8 cellular contexts compared by ENCODE assay signal in genomic region chr2:87237549-87238336, GRCh38.
DNase-seq lines count a peak whose midpoint lies in the region; ATAC-seq, FAIRE-seq and TF ChIP-seq lines count a peak whose summit lies in the region.
"Not testable (repeated sequence)": the region's sequence is repeated elsewhere in the genome, so short reads cannot be mapped to it uniquely, and the experiment has no call there.

No MANE protein-coding gene starts in this region.

- peak overlapping the region; percentile 56 for H3K4me2 ChIP-seq in PC-9

- H3K9me3 ChIP-seq in PC-9 (ENCODE audit: insufficient read depth, low read depth); endodermal cell (ENCODE audit: control insufficient read depth, low read length): not testable (repeated sequence)

- peak; percentile 52 for DNase-seq in ELR (ENCODE audit: low read depth)
- peak; percentile 72 to 76 for DNase-seq in PC-9
- peak; percentile 50 to 61 for DNase-seq in activated CD4-positive, alpha-beta T cell treated with anti-CD3 and anti-CD28 coated beads, Interleukin-2, amount 50 U/mL, for 48 hours
- DNase-seq in endodermal cell, result peak; percentile 23
- DNase-seq in nephron progenitor cell, result peak; percentile 14
- DNase-seq in stimulated activated CD4-positive, alpha-beta T cell treated with anti-CD3 and anti-CD28 coated beads, Interleukin-2, amount 100 ng/mL, for 24 hours, result peak; percentile 46 to 51
- DNase-seq in urothelium cell line (ENCODE audit: low spot score), result not testable (repeated sequence)

- WGBS in endodermal cell (ENCODE audit: insufficient coverage in 1 of 2, insufficient read length in 1 of 2), 2 experiments, result 75% methylated on average over 8 of the region's 15 CpGs; no CpG with 5 or more reads in 1 of the 2 experiments

- TF ChIP-seq CTCF in PC-9 (conservative IDR thresholded peaks at IDR 0.05); endodermal cell (conservative IDR thresholded peaks at IDR 0.05); nephron progenitor cell (IDR thresholded peaks at IDR 0.05): not testable (repeated sequence)

- CTCF ChIA-PET in PC-9 (lab: Charles Lee), result not testable (repeated sequence)

- H3F3A ChIP-seq in PC-9 (ENCODE audit: insufficient read depth, low read depth), result not testable (repeated sequence)

- not testable (repeated sequence) for H3K27me3 ChIP-seq in PC-9 (ENCODE audit: insufficient read depth, low read depth); endodermal cell (ENCODE audit: control insufficient read depth, insufficient read depth, low read length, poor library complexity, severe bottlenecking)

- H3K27ac Mint-ChIP-seq in activated T-helper 17 cell treated with anti-CD3 and anti-CD28 coated beads, Interleukin-2, amount 50 U/mL, for 72 hours; endodermal cell; nephron progenitor cell: not testable (repeated sequence)

- H3K36me3 ChIP-seq in PC-9 (ENCODE audit: low read depth); endodermal cell (ENCODE audit: control insufficient read depth, insufficient read depth, low read length): not testable (repeated sequence)

- H3K36me3 Mint-ChIP-seq in activated T-helper 17 cell treated with anti-CD3 and anti-CD28 coated beads, Interleukin-2, amount 50 U/mL, for 72 hours (ENCODE audit: low read depth); endodermal cell (ENCODE audit: low read depth); nephron progenitor cell (ENCODE audit: low read depth): not testable (repeated sequence)

- not testable (repeated sequence) for H3K9me2 ChIP-seq in PC-9 (ENCODE audit: insufficient read depth)

- H3K27me3 Mint-ChIP-seq in activated T-helper 17 cell treated with anti-CD3 and anti-CD28 coated beads, Interleukin-2, amount 50 U/mL, for 72 hours; endodermal cell (ENCODE audit: insufficient read depth); nephron progenitor cell (ENCODE audit: low read depth, poor library complexity): not testable (repeated sequence)

- H3K27ac ChIP-seq in PC-9, result peak overlapping the region; percentile 75
- not testable (repeated sequence) for H3K27ac ChIP-seq in endodermal cell (ENCODE audit: low read depth, low read length)

- peak; percentile 90 for FAIRE-seq in urothelium cell line (lab: Jason Lieb, UNC)

- H3K4me3 Mint-ChIP-seq in activated T-helper 17 cell treated with anti-CD3 and anti-CD28 coated beads, Interleukin-2, amount 50 U/mL, for 72 hours; endodermal cell; nephron progenitor cell: not testable (repeated sequence)

- intact Hi-C loops in PC-9 (cut with micrococcal nuclease; ENCODE audit: unreplicated experiment), result not testable (repeated sequence)

- BruUV-seq in PC-9 (replicated peaks; lab: Mats Ljungman, UMichigan), result not testable (repeated sequence)

- peak; percentile 95 for ATAC-seq in activated T-helper 17 cell treated with anti-CD3 and anti-CD28 coated beads, Interleukin-2, amount 50 U/mL, for 72 hours (replicated peaks)

- H3K9me3 Mint-ChIP-seq in activated T-helper 17 cell treated with anti-CD3 and anti-CD28 coated beads, Interleukin-2, amount 50 U/mL, for 72 hours; endodermal cell; nephron progenitor cell: not testable (repeated sequence)

- not testable (repeated sequence) for H3K79me2 ChIP-seq in PC-9 (ENCODE audit: low read depth)

- H4K20me1 ChIP-seq in PC-9 (ENCODE audit: insufficient read depth), result not testable (repeated sequence)

- peaks cover 13% of the 10 kb centered on the region for H3K4me1 ChIP-seq in PC-9 (replicated peaks; ENCODE audit: insufficient read depth)
- H3K4me1 ChIP-seq in endodermal cell (ENCODE audit: control insufficient read depth, insufficient read depth, low read length), result not testable (repeated sequence)

- not testable (repeated sequence) for H2AFZ ChIP-seq in PC-9

- not testable (repeated sequence) for H3K4me1 Mint-ChIP-seq in activated T-helper 17 cell treated with anti-CD3 and anti-CD28 coated beads, Interleukin-2, amount 50 U/mL, for 72 hours; endodermal cell; nephron progenitor cell

- POLR2A ChIA-PET in PC-9 (lab: Charles Lee; ENCODE audit: unreplicated experiment), result not testable (repeated sequence)

- not testable (repeated sequence) for H3K4me3 ChIP-seq in PC-9; endodermal cell (ENCODE audit: low read length)

- H3K9ac ChIP-seq in endodermal cell (ENCODE audit: extremely low read depth, low read length, poor library complexity, severe bottlenecking), result not testable (repeated sequence)
